In genomic region chr4:143858486-143858885, GRCh38 we compare ENCODE assay signal across 12 cellular contexts. TPM values are rescaled to one million over a fixed set of nuclear protein-coding genes. Genes with fewer than 3 reads are reported as not detected.
DNase-seq lines count a peak whose midpoint lies in the region; FAIRE-seq and TF ChIP-seq lines count a peak whose summit lies in the region.
"Not testable (repeated sequence)": the region's sequence is repeated elsewhere in the genome, so short reads cannot be mapped to it uniquely, and the experiment has no call there.
"Had no signal": no experiment of that assay in that cellular context is flagged by ENCODE, and none has a peak within 500 bp of the region (broad histone marks: within the 10 kb centered on the region; RNA-seq: fewer than 3 reads in every experiment).

No MANE protein-coding gene starts in this region.

- H3K9me3 Mint-ChIP-seq in astrocyte (ENCODE audit: unreplicated experiment): not testable (repeated sequence)

- not testable (repeated sequence) for H3K36me3 Mint-ChIP-seq in astrocyte (ENCODE audit: low read depth, unreplicated experiment)

- H3K27ac ChIP-seq in astrocyte (ENCODE audit: low read depth, low read length): not testable (repeated sequence)

- TF ChIP-seq CTCF in BJ (IDR thresholded peaks at IDR 0.05; ENCODE audit: insufficient read depth, low read depth, low read length); astrocyte (IDR thresholded peaks at IDR 0.05; ENCODE audit: insufficient read depth, low read depth, low read length): not testable (repeated sequence)

- CTCF ChIA-PET in BJ (lab: Yijun Ruan, JAX): not testable (repeated sequence)

- H3K79me2 ChIP-seq in astrocyte (ENCODE audit: insufficient read depth, low read length): not testable (repeated sequence)

- not testable (repeated sequence) for H4K20me1 ChIP-seq in astrocyte (ENCODE audit: insufficient read depth, low read length)

- not testable (repeated sequence) for H3K4me1 ChIP-seq in astrocyte (ENCODE audit: insufficient read depth, low read length)

- H3K4me1 Mint-ChIP-seq in astrocyte (ENCODE audit: low read depth, unreplicated experiment): not testable (repeated sequence)

- H3K27ac Mint-ChIP-seq in astrocyte (ENCODE audit: unreplicated experiment): not testable (repeated sequence)

- H2AFZ ChIP-seq in astrocyte (ENCODE audit: low read depth, low read length): not testable (repeated sequence)

- not testable (repeated sequence) for H3K4me3 ChIP-seq in BJ (ENCODE audit: low read depth, low read length); astrocyte (ENCODE audit: insufficient read depth, low read depth, low read length)

- H3K27me3 Mint-ChIP-seq in astrocyte (ENCODE audit: low read depth, unreplicated experiment): not testable (repeated sequence)

- H3K36me3 ChIP-seq in BJ (ENCODE audit: control insufficient read depth, insufficient read depth, low read length); astrocyte (ENCODE audit: insufficient read depth, low read length): not testable (repeated sequence)

- DNase-seq in BJ (ENCODE audit: low read depth) (peak; percentile 6), HS-27A (ENCODE audit: low read depth) (peak; percentile 1), astrocyte (ENCODE audit: low read depth) (peak; percentile 14), glomerular visceral epithelial cell (ENCODE audit: extremely low spot score) (peak; percentile 24), kidney tubule cell (ENCODE audit: low spot score) (peak; percentile 71), renal cortical epithelial cell (ENCODE audit: low read depth) (peak; percentile 64)

- H3K9me3 ChIP-seq in astrocyte (ENCODE audit: insufficient read depth, low read depth, low read length): not testable (repeated sequence)

- POLR2A ChIA-PET in BJ (lab: Charles Lee): not testable (repeated sequence)

- H3K9ac ChIP-seq in astrocyte (ENCODE audit: low read length): not testable (repeated sequence)

- FAIRE-seq in astrocyte (lab: Jason Lieb, UNC): not testable (repeated sequence)

- not testable (repeated sequence) for H3K4me3 Mint-ChIP-seq in astrocyte (ENCODE audit: unreplicated experiment)

- not testable (repeated sequence) for H3K4me2 ChIP-seq in astrocyte (ENCODE audit: low read length)

- not testable (repeated sequence) for H3K27me3 ChIP-seq in BJ (ENCODE audit: control insufficient read depth, insufficient read depth, low read length); astrocyte (ENCODE audit: insufficient read depth, low read length)

RNA-seq across cellular contexts. Expression of gene GYPE, which starts 46.9 kb away (rescaled TPM):
- 1.4 and 3.2 TPM in 2 replicates for polyA plus RNA-seq in BJ (2011; rRNA removed)
- polyA minus RNA-seq in BJ (2011; rRNA and poly(A)+ RNA removed): 1.0 and 2.4 TPM in 2 replicates
- total RNA-seq in astrocyte: not detected in 2 replicates
- total RNA-seq in renal cortical epithelial cell: not detected in 2 replicates
- total RNA-seq: Caco-2; CD4-positive, CD25-positive, alpha-beta regulatory T cell; CD8-positive, alpha-beta T cell; GM23338; H4; H9 had no signal

Comparison
In these comparisons a context has a peak if more than half of its experiments do, and no peak if none do; other contexts are left out.
1. DNase-seq: peak in every context shown above with its lines; median percentile 71 in kidney tubule cell; 64 in renal cortical epithelial cell; 24 in glomerular visceral epithelial cell; 14 in astrocyte; 6 in BJ; 1 in HS-27A.